Comparison of ENCODE assay signal across 14 cellular contexts in the genomic region with DNA sequence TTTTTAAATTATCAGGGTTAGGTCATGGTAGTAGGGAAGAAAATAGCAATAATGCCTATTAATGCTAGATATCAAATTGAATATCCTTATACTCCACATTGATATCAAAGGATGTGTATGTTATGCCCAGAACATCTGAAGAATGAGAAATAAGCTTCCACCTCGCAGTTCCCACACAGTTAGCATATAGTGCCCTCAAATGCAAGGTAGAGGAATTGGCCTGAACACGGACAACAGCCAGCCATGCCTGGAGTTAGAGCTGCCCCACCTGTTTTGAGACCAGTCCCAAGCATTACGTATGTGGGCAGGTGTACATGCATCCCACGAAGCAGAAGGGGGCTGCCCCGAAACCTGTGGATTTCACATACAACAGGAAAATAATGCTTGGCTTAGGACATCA.
DNase-seq lines count a peak whose midpoint lies in the region; ATAC-seq, FAIRE-seq and TF ChIP-seq lines count a peak whose summit lies in the region.
"Had no signal": no experiment of that assay in that cellular context is flagged by ENCODE, and none has a peak within 500 bp of the region (broad histone marks: within the 10 kb centered on the region; RNA-seq: fewer than 3 reads in every experiment).

No MANE protein-coding gene starts in this region.

- no peaks in the 10 kb centered on the region for H3K9me3 ChIP-seq in Karpas-422 (ENCODE audit: low read length)

- no peak for FAIRE-seq in D721Med (lab: Jason Lieb, UNC)

- no peak overlapping the region for H3K9ac ChIP-seq in Karpas-422 (ENCODE audit: low read length)

- H3K9me2 ChIP-seq in Karpas-422 (replicated peaks; ENCODE audit: insufficient read depth, low read length), result no peaks in the 10 kb centered on the region

- H3K4me3 ChIP-seq in Karpas-422 (ENCODE audit: low read length) (no peak overlapping the region), astrocyte of the cerebellum (ENCODE audit: low read depth, low read length) (no peak overlapping the region)

- no peaks in the 10 kb centered on the region for H3K36me3 ChIP-seq in Karpas-422 (ENCODE audit: insufficient read depth, low read length)

- H3K4me1 ChIP-seq in Karpas-422 (ENCODE audit: low read length), result peaks cover 7% of the 10 kb centered on the region

- TF ChIP-seq CTCF in D721Med (IDR thresholded peaks at IDR 0.05; ENCODE audit: insufficient read depth, missing control alignments), result peak; percentile 42
- TF ChIP-seq CTCF in astrocyte of the cerebellum (IDR thresholded peaks at IDR 0.05; ENCODE audit: low read depth, low read length, missing control alignments), result peak; percentile 52

- no peak overlapping the region for H2AFZ ChIP-seq in Karpas-422 (ENCODE audit: low read length)

- ATAC-seq in GM19023 (IDR thresholded peaks at IDR 0.05; ENCODE audit: unreplicated experiment) (no peak), HG02852 (IDR thresholded peaks at IDR 0.05; ENCODE audit: unreplicated experiment) (no peak)
- ATAC-seq: activated naive CD8-positive, alpha-beta T cell treated with anti-CD3 and anti-CD28 coated beads, Interleukin-2, amount 50 U/mL, for 24 hours; stimulated activated naive CD8-positive, alpha-beta T cell treated with anti-CD3 and anti-CD28 coated beads, Interleukin-15, Interleukin-2, amounts not matched to agents 100 U/mL and 50 U/mL, for 24 hours had no signal

- no peak overlapping the region for H3K27ac ChIP-seq in Karpas-422 (ENCODE audit: low read length)
- H3K27ac ChIP-seq: epithelial cell of prostate had no signal

- DNase-seq in D721Med (ENCODE audit: insufficient read length, low spot score), result no peak
- DNase-seq in Karpas-422, result peak; percentile 56
- DNase-seq in astrocyte of the cerebellum (ENCODE audit: low read depth), result no peak
- DNase-seq in left kidney (ENCODE audit: low read depth, low spot score), result peak; percentile 54
- DNase-seq in SIG-M5 (lab: John Stamatoyannopoulos, UW), result no peak
- DNase-seq in germinal center (ENCODE audit: low spot score), result no peak
- DNase-seq: activated naive CD8-positive, alpha-beta T cell treated with anti-CD3 and anti-CD28 coated beads, Interleukin-2, amount 50 U/mL, for 24 hours; midbrain; NCI-H146; stimulated activated CD4-positive, alpha-beta T cell treated with anti-CD3 and anti-CD28 coated beads, Interleukin-15, amount 100 ng/mL, for 24 hours; stimulated activated naive CD8-positive, alpha-beta T cell treated with anti-CD3 and anti-CD28 coated beads, Interleukin-15, Interleukin-2, amounts not matched to agents 100 U/mL and 50 U/mL, for 24 hours had no signal

- H3K4me2 ChIP-seq in Karpas-422 (ENCODE audit: low read depth, low read length, poor library complexity, severe bottlenecking), result no peak overlapping the region

- H4K20me1 ChIP-seq in Karpas-422 (ENCODE audit: insufficient read depth, low read depth, low read length), result no peaks in the 10 kb centered on the region

- in situ Hi-C loops in astrocyte of the cerebellum (cut with HindIII; ENCODE audit: low sequenced_read_pairs), result loop anchor here (5.0 kb wide), 1 partner anchor 101 kb away; no protein-coding TSS in a partner anchor

- H3K27me3 ChIP-seq in Karpas-422 (ENCODE audit: low read length), result no peaks in the 10 kb centered on the region

- no peaks in the 10 kb centered on the region for H3K79me2 ChIP-seq in Karpas-422 (ENCODE audit: low read length)

Comparison
In these comparisons a context has a peak if more than half of its experiments do, and no peak if none do; other contexts are left out.
1. DNase-seq: peak in Karpas-422 (single experiment) and left kidney (single experiment); none in D721Med (single experiment), astrocyte of the cerebellum (single experiment), SIG-M5 (single experiment) and germinal center (single experiment).